In genomic region chr1:54490361-54491248, GRCh38 we compare ENCODE assay signal across 9 cellular contexts. TPM values are rescaled to one million over a fixed set of nuclear protein-coding genes. Genes with fewer than 3 reads are reported as not detected.
DNase-seq lines count a peak whose midpoint lies in the region; TF ChIP-seq lines count a peak whose summit lies in the region.
"Had no signal": no experiment of that assay in that cellular context is flagged by ENCODE, and none has a peak within 500 bp of the region (broad histone marks: within the 10 kb centered on the region; RNA-seq: fewer than 3 reads in every experiment).

No MANE protein-coding gene starts in this region.

- H3K9me3 Mint-ChIP-seq in neural crest cell, result no peaks in the 10 kb centered on the region

- H3K4me3 Mint-ChIP-seq in neural crest cell, result peak overlapping the region; percentile 97

- no peak for TF ChIP-seq POLR2A in NB4 (IDR thresholded peaks at IDR 0.05; ENCODE audit: extremely low read depth, insufficient read length)

- H3K4me1 Mint-ChIP-seq in neural crest cell, result peaks cover 43% of the 10 kb centered on the region

- no peak overlapping the region for H3K27ac Mint-ChIP-seq in neural crest cell (ENCODE audit: unreplicated experiment)

- TF ChIP-seq CTCF in NB4 (IDR thresholded peaks at IDR 0.05; ENCODE audit: low read depth, low read length), result no peak
- no peak for TF ChIP-seq CTCF in neural crest cell (conservative IDR thresholded peaks at IDR 0.05)

- peak; percentile 17 for DNase-seq in DMS153 (lab: John Stamatoyannopoulos, UW)
- no peak for DNase-seq in DMS153 treated with DMSO at 0.1 percent for 48 hours (lab: John Stamatoyannopoulos, UW; ENCODE audit: unreplicated experiment)
- peak; percentile 42 for DNase-seq in NB4 (ENCODE audit: low read depth)
- peak; percentile 76 for DNase-seq in ecto neural progenitor cell (ENCODE audit: low spot score)
- peak; percentile 30 for DNase-seq in neural crest cell (ENCODE audit: low read depth, low spot score)
- DNase-seq in NCI-H1092 treated with DMSO at 0.1 percent for 48 hours (lab: John Stamatoyannopoulos, UW), result no peak
- no peak for DNase-seq in ureter (ENCODE audit: low spot score)
- DNase-seq in AG08396 (ENCODE audit: low spot score), result no peak
- DNase-seq: stimulated activated naive CD8-positive, alpha-beta T cell treated with anti-CD3 and anti-CD28 coated beads, Interleukin-15, Interleukin-2, amounts not matched to agents 100 U/mL and 50 U/mL, for 24 hours had no signal

- peaks cover 20% of the 10 kb centered on the region for H3K27me3 Mint-ChIP-seq in neural crest cell (ENCODE audit: low read depth)

- no peak overlapping the region for H3K4me3 ChIP-seq in NB4 (ENCODE audit: low read depth, low read length)

- H3K36me3 Mint-ChIP-seq in neural crest cell (ENCODE audit: low read depth), result no peaks in the 10 kb centered on the region

RNA-seq across cellular contexts. Expression of gene ACOT11, which starts 57.4 kb away (rescaled TPM):
- total RNA-seq in neural crest cell (2.7 and 3.1 TPM in 2 replicates), ureter (53.7 TPM)

Comparison
In these comparisons a context has a peak if more than half of its experiments do, and no peak if none do; other contexts are left out.
1. DNase-seq: peak in DMS153 (single experiment), NB4 (single experiment), ecto neural progenitor cell (single experiment) and neural crest cell (single experiment); none in DMS153 treated with DMSO at 0.1 percent for 48 hours (single experiment), NCI-H1092 treated with DMSO at 0.1 percent for 48 hours (single experiment), ureter (single experiment) and AG08396 (single experiment).
2. RNA of gene ACOT11, which starts 57.4 kb away (total RNA-seq): 53.7 TPM in ureter (single experiment); 2.7 to 3.1 TPM in neural crest cell; every median in the first group is over 10 times any median in the second.